15 cellular contexts compared by ENCODE assay signal in genomic region chr20:391041-391711, GRCh38. TPM values are rescaled to one million over a fixed set of nuclear protein-coding genes. Genes with fewer than 3 reads are reported as not detected.
"Had no signal": no experiment of that assay in that cellular context is flagged by ENCODE, and none has a peak within 500 bp of the region (broad histone marks: within the 10 kb centered on the region; RNA-seq: fewer than 3 reads in every experiment).

No MANE protein-coding gene starts in this region.

- H3K27ac ChIP-seq: ascending aorta, foreskin keratinocyte, uterus had no signal

- DNase-seq: activated CD4-positive, alpha-beta T cell treated with anti-CD3 and anti-CD28 coated beads for 1 hour; activated CD4-positive, alpha-beta T cell treated with anti-CD3 and anti-CD28 coated beads, Interleukin-2, amount 50 U/mL, for 48 hours; foreskin keratinocyte; head of caudate nucleus; left colon; mesenchymal stem cell; occipital lobe; stimulated activated CD4-positive, alpha-beta T cell treated with anti-CD3 and anti-CD28 coated beads, Interleukin-4, amount 100 ng/mL, for 1 hour; stimulated activated CD8-positive, alpha-beta memory T cell treated with anti-CD3 and anti-CD28 coated beads, Interleukin-4, amount 100 ng/mL, for 48 hours; T-helper 9 cell; uterus had no signal

- H3K9me3 Mint-ChIP-seq: nephron had no signal

- H3K9me3 ChIP-seq: ascending aorta, uterus had no signal

- H3K27me3 ChIP-seq: ascending aorta, foreskin keratinocyte, uterus had no signal

- H3K4me1 ChIP-seq: ascending aorta, foreskin keratinocyte, uterus had no signal

- ATAC-seq: foreskin keratinocyte, left colon had no signal

- H3K27ac Mint-ChIP-seq: nephron had no signal

- H3K4me1 Mint-ChIP-seq: nephron had no signal

- H3K36me3 ChIP-seq: uterus had no signal

- H3K4me3 Mint-ChIP-seq: nephron had no signal

- H3K4me3 ChIP-seq: ascending aorta, uterus had no signal

- FAIRE-seq: bronchial epithelial cell, endometrium had no signal

RNA-seq across cellular contexts. Expression of gene TRIB3, which starts 10.6 kb away (rescaled TPM):
- total RNA-seq: ascending aorta had no signal
